11 cellular contexts compared by ENCODE assay signal in genomic region chr6:26332408-26332807, GRCh38. TPM values are rescaled to one million over a fixed set of nuclear protein-coding genes. Genes with fewer than 3 reads are reported as not detected.
DNase-seq lines count a peak whose midpoint lies in the region; ATAC-seq and TF ChIP-seq lines count a peak whose summit lies in the region.
"Had no signal": no experiment of that assay in that cellular context is flagged by ENCODE, and none has a peak within 500 bp of the region (broad histone marks: within the 10 kb centered on the region; RNA-seq: fewer than 3 reads in every experiment).

No MANE protein-coding gene starts in this region.

- H2BK15ac ChIP-seq in neuronal stem cell (ENCODE audit: low read length) = no peak overlapping the region

- POLR2A ChIA-PET in activated CD4-positive, alpha-beta memory T cell treated with anti-CD3 and anti-CD28 coated beads for 36 hours (lab: Charles Lee) = interaction anchor here (0.7 kb wide), 2 partner anchors 9 to 10 kb away, joined by 3 read pairs; no protein-coding TSS in a partner anchor
- POLR2A ChIA-PET in activated CD4-positive, alpha-beta memory T cell treated with anti-CD3 and anti-CD28 coated beads, Interleukin-2, amount 10 ng/mL, durations not matched to agents 7 days and 5 days (lab: Charles Lee) = interaction anchor here (0.8 to 1.3 kb wide), 3 partner anchors 9 to 209 kb away, joined by 3 to 4 read pairs (median 3); a partner anchor contains a TSS

- no peak overlapping the region for H3K23ac ChIP-seq in neuronal stem cell (ENCODE audit: low read depth, low read length, poor library complexity)

- no peak overlapping the region for H3K4ac ChIP-seq in neuronal stem cell (ENCODE audit: low read length)

- H4K91ac ChIP-seq in neuronal stem cell (ENCODE audit: low read depth, low read length, poor library complexity) = no peak overlapping the region

- H2BK5ac ChIP-seq in neuronal stem cell (ENCODE audit: low read length) = no peak overlapping the region

- ATAC-seq in mucosa of descending colon (no peak), left lung (no peak)

- TF ChIP-seq CTCF in mammary epithelial cell (conservative IDR thresholded peaks at IDR 0.05 in 1 of 2, IDR thresholded peaks at IDR 0.05 in 1 of 2; ENCODE audit: extremely low read depth in 1 of 2, insufficient read depth in 1 of 2, low read depth in 1 of 2, low read length in 2 of 2) (no peak), mucosa of descending colon (IDR thresholded peaks at IDR 0.05) (no peak), left lung (IDR thresholded peaks at IDR 0.05) (no peak)

- H4K8ac ChIP-seq in neuronal stem cell (ENCODE audit: low read depth, low read length) = no peak overlapping the region

- no peaks in the 10 kb centered on the region for H3K9me3 Mint-ChIP-seq in activated CD4-positive, alpha-beta memory T cell treated with anti-CD3 and anti-CD28 coated beads for 36 hours
- no peaks in the 10 kb centered on the region for H3K9me3 Mint-ChIP-seq in activated CD4-positive, alpha-beta memory T cell treated with anti-CD3 and anti-CD28 coated beads, Interleukin-2, amount 10 ng/mL, durations not matched to agents 7 days and 5 days

- no peaks in the 10 kb centered on the region for H3K36me3 ChIP-seq in mammary epithelial cell (ENCODE audit: insufficient read depth, low read length)
- H3K36me3 ChIP-seq in neuronal stem cell (replicated peaks in 1 of 2; ENCODE audit: control insufficient read depth in 2 of 2, insufficient read depth in 2 of 2, low read length in 2 of 2) = no peaks in the 10 kb centered on the region
- H3K36me3 ChIP-seq in mucosa of descending colon (ENCODE audit: low read depth) = no peaks in the 10 kb centered on the region
- no peaks in the 10 kb centered on the region for H3K36me3 ChIP-seq in left lung
- H3K36me3 ChIP-seq: left ventricle myocardium inferior had no signal

- H3K27ac Mint-ChIP-seq in activated CD4-positive, alpha-beta memory T cell treated with anti-CD3 and anti-CD28 coated beads for 36 hours = no peak overlapping the region
- H3K27ac Mint-ChIP-seq in activated CD4-positive, alpha-beta memory T cell treated with anti-CD3 and anti-CD28 coated beads, Interleukin-2, amount 10 ng/mL, durations not matched to agents 7 days and 5 days = no peak overlapping the region
- H3K27ac Mint-ChIP-seq: B cell had no signal

- BruUV-seq in mammary epithelial cell (replicated peaks; lab: Mats Ljungman, UMichigan) = no TSS peak

- no peaks in the 10 kb centered on the region for H3K79me1 ChIP-seq in neuronal stem cell (ENCODE audit: low read depth, low read length)

- H2AK5ac ChIP-seq in neuronal stem cell (ENCODE audit: low read depth, low read length) = no peak overlapping the region

- peak overlapping the region; percentile 78 for H3K4me2 ChIP-seq in mammary epithelial cell (ENCODE audit: insufficient read depth, low read depth, low read length)
- H3K4me2 ChIP-seq in neuronal stem cell (ENCODE audit: insufficient read depth, low read length, poor library complexity, severe bottlenecking) = peak overlapping the region; percentile 66

- H3K27ac ChIP-seq in mammary epithelial cell (ENCODE audit: insufficient read depth, low read depth, low read length) (no peak overlapping the region), neuronal stem cell (replicated peaks; ENCODE audit: low read length) (no peak overlapping the region), left lung (no peak overlapping the region)
- H3K27ac ChIP-seq: left ventricle myocardium inferior had no signal

- no peak overlapping the region for H3K9ac ChIP-seq in mammary epithelial cell (ENCODE audit: insufficient read depth, low read length)
- H3K9ac ChIP-seq in neuronal stem cell (ENCODE audit: low read depth, low read length, poor library complexity) = no peak overlapping the region

- peak overlapping the region; percentile 88 for H2AFZ ChIP-seq in mammary epithelial cell (ENCODE audit: low read depth, low read length)
- no peak overlapping the region for H2AFZ ChIP-seq in neuronal stem cell (ENCODE audit: low read length)

- DNase-seq in activated CD4-positive, alpha-beta memory T cell treated with anti-CD3 and anti-CD28 coated beads for 36 hours = no peak
- DNase-seq in activated CD4-positive, alpha-beta memory T cell treated with anti-CD3 and anti-CD28 coated beads, Interleukin-2, amount 10 ng/mL, durations not matched to agents 7 days and 5 days = no peak
- DNase-seq in NAMALWA (ENCODE audit: low spot score) (peak; percentile 16), mammary epithelial cell (no peak), neuronal stem cell (ENCODE audit: low spot score) (no peak), mucosa of descending colon (no peak), left lung (no peak), NCI-H526 (lab: John Stamatoyannopoulos, UW) (no peak)
- DNase-seq: activated gamma-delta T cell, left ventricle myocardium inferior had no signal

- no peak overlapping the region for H3K14ac ChIP-seq in neuronal stem cell (ENCODE audit: low read length)

- 10% methylated on average over 7 of the region's 8 CpGs for WGBS in mammary epithelial cell (ENCODE audit: low coverage, missing lambda C conversion rate)
- no CpG with 5 or more reads among the region's 8 CpGs for WGBS in neuronal stem cell (ENCODE audit: extremely low coverage in 2 of 2, insufficient read length in 2 of 2, insufficient replicate concordance in 1 of 2), 2 donors

- dilution Hi-C loops in mammary epithelial cell (cut with HindIII; ENCODE audit: low sequenced_read_pairs) = no loop called here

- no peaks in the 10 kb centered on the region for H4K20me1 ChIP-seq in mammary epithelial cell (ENCODE audit: insufficient read depth, low read length)

- intact Hi-C loops in activated CD4-positive, alpha-beta memory T cell treated with anti-CD3 and anti-CD28 coated beads for 36 hours (cut with micrococcal nuclease) = no loop called here
- intact Hi-C loops in mammary epithelial cell (cut with micrococcal nuclease) = loop anchor here (5.0 kb wide), 1 partner anchor 190 kb away; no protein-coding TSS in a partner anchor
- intact Hi-C loops in mucosa of descending colon (cut with DNase I, micrococcal nuclease) = no loop called here
- intact Hi-C loops in left lung (cut with DNase I) = loop anchor here in 1 of 2 donors (10.0 kb wide), 1 partner anchor 262 kb away; the partner anchor contains the start of gene ABT1

- H3K79me2 ChIP-seq in mammary epithelial cell (ENCODE audit: insufficient read depth, low read length) = no peaks in the 10 kb centered on the region

- peaks cover 34% of the 10 kb centered on the region for H3K27me3 Mint-ChIP-seq in activated CD4-positive, alpha-beta memory T cell treated with anti-CD3 and anti-CD28 coated beads for 36 hours
- peaks cover 44% of the 10 kb centered on the region for H3K27me3 Mint-ChIP-seq in activated CD4-positive, alpha-beta memory T cell treated with anti-CD3 and anti-CD28 coated beads, Interleukin-2, amount 10 ng/mL, durations not matched to agents 7 days and 5 days

- in situ Hi-C loops in mammary epithelial cell (cut with MboI; ENCODE audit: low sequenced_read_pairs in 2 of 2) = loop anchor here (10.0 to 25.0 kb wide), 4 partner anchors 202 to 805 kb away; partner anchors contain the start of gene HMGN4 (in 1 of the 2)

- H3K4me1 Mint-ChIP-seq in activated CD4-positive, alpha-beta memory T cell treated with anti-CD3 and anti-CD28 coated beads for 36 hours (ENCODE audit: low read depth) = peaks cover 48% of the 10 kb centered on the region
- H3K4me1 Mint-ChIP-seq in activated CD4-positive, alpha-beta memory T cell treated with anti-CD3 and anti-CD28 coated beads, Interleukin-2, amount 10 ng/mL, durations not matched to agents 7 days and 5 days = peaks cover 63% of the 10 kb centered on the region

- no peak overlapping the region for H2BK120ac ChIP-seq in neuronal stem cell (ENCODE audit: low read depth, low read length)

- H3K36me3 Mint-ChIP-seq in activated CD4-positive, alpha-beta memory T cell treated with anti-CD3 and anti-CD28 coated beads for 36 hours = peaks cover 9% of the 10 kb centered on the region
- H3K36me3 Mint-ChIP-seq in activated CD4-positive, alpha-beta memory T cell treated with anti-CD3 and anti-CD28 coated beads, Interleukin-2, amount 10 ng/mL, durations not matched to agents 7 days and 5 days (ENCODE audit: low read depth) = peaks cover 3% of the 10 kb centered on the region

- no peak overlapping the region for H3K18ac ChIP-seq in neuronal stem cell (ENCODE audit: low read length)

- peak overlapping the region; percentile 9 to 98 (median 86) for H3K4me3 ChIP-seq in mammary epithelial cell (replicated peaks in 1 of 3; ENCODE audit: insufficient read depth in 1 of 3, low read depth in 2 of 3, low read length in 3 of 3)
- H3K4me3 ChIP-seq in neuronal stem cell (ENCODE audit: low read length in 2 of 2) = no peak overlapping the region
- H3K4me3 ChIP-seq in mucosa of descending colon = no peak overlapping the region
- no peak overlapping the region for H3K4me3 ChIP-seq in left lung

- H3K4me1 ChIP-seq in mammary epithelial cell (ENCODE audit: insufficient read depth, low read length) (peaks cover 27% of the 10 kb centered on the region), neuronal stem cell (ENCODE audit: control insufficient read depth in 2 of 2, insufficient read depth in 1 of 2, low read depth in 1 of 2, low read length in 2 of 2) (peaks cover 3 to 13% of the 10 kb centered on the region in 2 donors), mucosa of descending colon (ENCODE audit: low read depth) (peaks cover 9% of the 10 kb centered on the region), left lung (peaks cover 0 to 23% of the 10 kb centered on the region in 2 donors)

- no peaks in the 10 kb centered on the region for H3K27me3 ChIP-seq in mammary epithelial cell (ENCODE audit: insufficient read depth, low read length)
- H3K27me3 ChIP-seq in neuronal stem cell (ENCODE audit: control insufficient read depth in 3 of 3, insufficient read depth in 3 of 3, low read depth in 1 of 3, low read length in 3 of 3) = peaks cover 0 to 47% (median 17%) of the 10 kb centered on the region in 3 experiments
- peaks cover 69 to 79% of the 10 kb centered on the region in 2 donors for H3K27me3 ChIP-seq in left lung

- H3K4me3 Mint-ChIP-seq in activated CD4-positive, alpha-beta memory T cell treated with anti-CD3 and anti-CD28 coated beads for 36 hours = peak overlapping the region; percentile 4
- H3K4me3 Mint-ChIP-seq in activated CD4-positive, alpha-beta memory T cell treated with anti-CD3 and anti-CD28 coated beads, Interleukin-2, amount 10 ng/mL, durations not matched to agents 7 days and 5 days = no peak overlapping the region

- H3K9me3 ChIP-seq in mammary epithelial cell (replicated peaks; ENCODE audit: insufficient read depth, low read length) (no peaks in the 10 kb centered on the region), neuronal stem cell (replicated peaks in 1 of 2; ENCODE audit: control insufficient read depth in 2 of 2, insufficient read depth in 1 of 2, low read depth in 1 of 2, low read length in 2 of 2) (no peaks in the 10 kb centered on the region), mucosa of descending colon (no peaks in the 10 kb centered on the region), left lung (no peaks in the 10 kb centered on the region)
- H3K9me3 ChIP-seq: left ventricle myocardium inferior had no signal

- CTCF ChIA-PET in activated CD4-positive, alpha-beta memory T cell treated with anti-CD3 and anti-CD28 coated beads for 36 hours (lab: Charles Lee) = interaction anchor here (1.1 to 2.7 kb wide), 3 partner anchors 9 to 263 kb away, joined by 4 to 17 read pairs (median 9); partner anchors contain the start of gene ABT1
- CTCF ChIA-PET in activated CD4-positive, alpha-beta memory T cell treated with anti-CD3 and anti-CD28 coated beads, Interleukin-2, amount 10 ng/mL, durations not matched to agents 7 days and 5 days (lab: Charles Lee) = interaction anchor here (1.5 to 5.7 kb wide), 4 partner anchors 9 to 240 kb away, joined by 4 to 24 read pairs (median 10); no protein-coding TSS in a partner anchor
- CTCF ChIA-PET in mammary epithelial cell (lab: Charles Lee; ENCODE audit: low non-redundant PET) = no interaction called here

- no peak overlapping the region for H2BK12ac ChIP-seq in neuronal stem cell (ENCODE audit: low read length)

RNA-seq across cellular contexts. Expression of gene BTN3A2, which starts 32.6 kb away (rescaled TPM):
- total RNA-seq in activated CD4-positive, alpha-beta memory T cell treated with anti-CD3 and anti-CD28 coated beads for 36 hours = 10 to 100 TPM; 59.5 to 64.8 TPM
- total RNA-seq in activated CD4-positive, alpha-beta memory T cell treated with anti-CD3 and anti-CD28 coated beads, Interleukin-2, amount 10 ng/mL, durations not matched to agents 7 days and 5 days = 100 to 1,000 TPM; 120 to 130 TPM
- total RNA-seq in mammary epithelial cell = 1 to 10 TPM; 3.8 to 4.5 TPM
- polyA plus RNA-seq in mammary epithelial cell = 12.1 TPM
- 3.3 TPM for polyA minus RNA-seq in mammary epithelial cell
- polyA plus RNA-seq in neuronal stem cell (2013, experiment 1 of 2) = 6.5 TPM
- polyA plus RNA-seq in neuronal stem cell (2013, experiment 2 of 2) = 6.4 TPM
- total RNA-seq in mucosa of descending colon = 10 to 100 TPM; 48.0 to 55.1 (median 48.7) TPM
- 10 to 100 TPM; 72.7 to 96.4 TPM for total RNA-seq in left lung

RNA-seq across cellular contexts. Expression of gene BTN2A2, which starts 50.5 kb away (rescaled TPM):
- total RNA-seq in activated CD4-positive, alpha-beta memory T cell treated with anti-CD3 and anti-CD28 coated beads for 36 hours = 10 to 100 TPM; 22.3 to 25.8 TPM
- total RNA-seq in activated CD4-positive, alpha-beta memory T cell treated with anti-CD3 and anti-CD28 coated beads, Interleukin-2, amount 10 ng/mL, durations not matched to agents 7 days and 5 days = 10 to 100 TPM; 23.4 to 25.7 TPM
- 10 to 100 TPM in 1 of 2 donors, 1 to 10 TPM in 1; 9.3 to 11.0 TPM for total RNA-seq in mammary epithelial cell
- polyA plus RNA-seq in mammary epithelial cell = 3.8 TPM
- polyA minus RNA-seq in mammary epithelial cell = 9.4 TPM
- polyA plus RNA-seq in neuronal stem cell (2013, experiment 1 of 2) = 24.0 TPM
- 24.9 TPM for polyA plus RNA-seq in neuronal stem cell (2013, experiment 2 of 2)
- total RNA-seq in mucosa of descending colon = 10 to 100 TPM in 1 of 3 donors, 1 to 10 TPM in 2; 7.0 to 12.6 (median 9.2) TPM
- 10 to 100 TPM; 16.6 to 21.0 TPM for total RNA-seq in left lung

Comparison
In these comparisons a context has a peak if more than half of its experiments do, and no peak if none do; other contexts are left out.
1. H3K4me3 ChIP-seq: peak in mammary epithelial cell (3 of 3); none in neuronal stem cell (0 of 2), mucosa of descending colon (single experiment) and left lung (0 of 2).
2. RNA of gene BTN3A2, which starts 32.6 kb away (total RNA-seq): 120 to 130 TPM in activated CD4-positive, alpha-beta memory T cell treated with anti-CD3 and anti-CD28 coated beads, Interleukin-2, amount 10 ng/mL, durations not matched to agents 7 days and 5 days, 72.7 to 96.4 TPM in left lung, 59.5 to 64.8 TPM in activated CD4-positive, alpha-beta memory T cell treated with anti-CD3 and anti-CD28 coated beads for 36 hours and 48.0 to 55.1 TPM in mucosa of descending colon; 3.8 to 4.5 TPM in mammary epithelial cell; every median in the first group is over 4 times any median in the second.